Comparison of ENCODE assay signal across 9 cellular contexts in the genomic region with DNA sequence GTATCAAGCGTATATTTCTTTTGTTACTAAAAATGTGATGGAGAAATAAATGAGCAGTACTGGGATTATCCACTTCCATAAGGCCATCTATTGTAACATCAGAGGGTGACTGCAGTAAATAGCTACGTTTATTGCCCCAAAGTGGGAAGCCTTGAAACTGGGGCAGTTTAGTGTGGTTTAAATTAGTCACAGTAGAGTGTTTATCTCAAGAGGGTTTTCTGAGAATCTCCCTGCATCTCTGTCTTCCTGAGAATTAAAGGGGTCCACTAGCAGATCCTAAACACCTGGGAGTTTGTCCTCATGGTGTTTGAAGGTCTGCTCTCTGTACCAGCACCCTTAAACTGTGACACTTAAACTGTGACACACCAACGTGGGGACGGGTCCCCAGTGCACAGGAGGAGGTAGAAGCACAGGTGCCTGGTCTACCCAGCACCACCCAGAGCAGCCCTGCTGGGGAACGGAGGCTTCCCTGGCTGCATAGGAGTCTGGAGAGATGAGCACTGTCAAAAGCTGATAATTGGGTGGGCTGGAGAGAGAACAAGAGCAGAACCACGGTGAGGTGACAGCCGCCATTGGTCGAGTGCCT. TPM values are rescaled to one million over a fixed set of nuclear protein-coding genes. Genes with fewer than 3 reads are reported as not detected.
DNase-seq lines count a peak whose midpoint lies in the region; ATAC-seq and TF ChIP-seq lines count a peak whose summit lies in the region.
"Had no signal": no experiment of that assay in that cellular context is flagged by ENCODE, and none has a peak within 500 bp of the region (broad histone marks: within the 10 kb centered on the region; RNA-seq: fewer than 3 reads in every experiment).

No MANE protein-coding gene starts in this region.

- intact Hi-C loops in thyroid gland (cut with DNase I): no loop called here

- in situ Hi-C loops in GM13977 (cut with MboI; ENCODE audit: low pct_unique_long_range_greater_than_20kb, low sequenced_read_pairs, unreplicated experiment): no loop called here

- no peak for TF ChIP-seq CTCF in thyroid gland (IDR thresholded peaks at IDR 0.05)
- no peak for TF ChIP-seq CTCF in GM13977 (IDR thresholded peaks at IDR 0.05; ENCODE audit: extremely low read depth, insufficient read depth, missing control alignments)

- peak overlapping the region; percentile 93 for H3K27ac Mint-ChIP-seq in activated naive CD4-positive, alpha-beta T cell treated with anti-CD3 and anti-CD28 coated beads, Interleukin-2, amount 50 U/mL, for 24 hours
- peak overlapping the region; percentile 78 for H3K27ac Mint-ChIP-seq in activated naive CD8-positive, alpha-beta T cell treated with anti-CD3 and anti-CD28 coated beads, Interleukin-2, amount 10 ng/mL, durations not matched to agents 7 days and 5 days

- POLR2A ChIA-PET in activated naive CD8-positive, alpha-beta T cell treated with anti-CD3 and anti-CD28 coated beads, Interleukin-2, amount 10 ng/mL, durations not matched to agents 7 days and 5 days (lab: Charles Lee): interaction anchor here (0.6 to 3.5 kb wide), 5 partner anchors 9 to 371 kb away, joined by 3 to 38 read pairs (median 5); no protein-coding TSS in a partner anchor

- ATAC-seq in activated naive CD8-positive, alpha-beta T cell treated with anti-CD3 and anti-CD28 coated beads, Interleukin-2, amount 10 ng/mL, durations not matched to agents 7 days and 5 days (ENCODE audit: low read depth): peak; percentile 49

- H3K27me3 Mint-ChIP-seq in activated naive CD4-positive, alpha-beta T cell treated with anti-CD3 and anti-CD28 coated beads, Interleukin-2, amount 50 U/mL, for 24 hours: no peaks in the 10 kb centered on the region
- H3K27me3 Mint-ChIP-seq in activated naive CD8-positive, alpha-beta T cell treated with anti-CD3 and anti-CD28 coated beads, Interleukin-2, amount 10 ng/mL, durations not matched to agents 7 days and 5 days: no peaks in the 10 kb centered on the region

- H3K36me3 ChIP-seq in mesodermal cell (ENCODE audit: control insufficient read depth, insufficient read depth, low read length) (peaks cover 50% of the 10 kb centered on the region), thyroid gland (no peaks in the 10 kb centered on the region)

- WGBS in mesodermal cell (ENCODE audit: insufficient coverage in 2 of 2), 2 experiments: 86 to 95% methylated on average over 6 to 7 of the region's 8 CpGs
- 60 to 61% methylated on average over 8 of the region's 8 CpGs for WGBS in thyroid gland, 2 donors

- no peaks in the 10 kb centered on the region for H3K27me3 ChIP-seq in thyroid gland

- H3K4me1 ChIP-seq in mesodermal cell (ENCODE audit: control insufficient read depth, insufficient read depth, low read length, poor library complexity, severe bottlenecking) (peaks cover 60% of the 10 kb centered on the region), thyroid gland (peaks cover 54 to 76% of the 10 kb centered on the region in 2 donors)

- peaks cover 6% of the 10 kb centered on the region for H3K36me3 Mint-ChIP-seq in activated naive CD4-positive, alpha-beta T cell treated with anti-CD3 and anti-CD28 coated beads, Interleukin-2, amount 50 U/mL, for 24 hours
- peaks cover 27% of the 10 kb centered on the region for H3K36me3 Mint-ChIP-seq in activated naive CD8-positive, alpha-beta T cell treated with anti-CD3 and anti-CD28 coated beads, Interleukin-2, amount 10 ng/mL, durations not matched to agents 7 days and 5 days

- TF ChIP-seq POLR2A in thyroid gland (IDR thresholded peaks at IDR 0.05): no peak

- H3K9me3 Mint-ChIP-seq in activated naive CD4-positive, alpha-beta T cell treated with anti-CD3 and anti-CD28 coated beads, Interleukin-2, amount 50 U/mL, for 24 hours: no peaks in the 10 kb centered on the region
- no peaks in the 10 kb centered on the region for H3K9me3 Mint-ChIP-seq in activated naive CD8-positive, alpha-beta T cell treated with anti-CD3 and anti-CD28 coated beads, Interleukin-2, amount 10 ng/mL, durations not matched to agents 7 days and 5 days

- H3K9me3 ChIP-seq in mesodermal cell (ENCODE audit: control insufficient read depth, low read length) (no peaks in the 10 kb centered on the region), thyroid gland (no peaks in the 10 kb centered on the region)

- peak overlapping the region; percentile 10 for H3K27ac ChIP-seq in mesodermal cell (ENCODE audit: low read depth, low read length, severe bottlenecking)
- peak overlapping the region in 2 of 3 donors; percentile 42 to 47 for H3K27ac ChIP-seq in thyroid gland

- peak overlapping the region; percentile 47 for H3K4me3 Mint-ChIP-seq in activated naive CD4-positive, alpha-beta T cell treated with anti-CD3 and anti-CD28 coated beads, Interleukin-2, amount 50 U/mL, for 24 hours
- H3K4me3 Mint-ChIP-seq in activated naive CD8-positive, alpha-beta T cell treated with anti-CD3 and anti-CD28 coated beads, Interleukin-2, amount 10 ng/mL, durations not matched to agents 7 days and 5 days: peak overlapping the region; percentile 80

- DNase-seq in activated naive CD4-positive, alpha-beta T cell (lab: John Stamatoyannopoulos, UW): no peak
- peak; percentile 48 for DNase-seq in activated naive CD8-positive, alpha-beta T cell treated with anti-CD3 and anti-CD28 coated beads, Interleukin-2, amount 10 ng/mL, durations not matched to agents 7 days and 5 days
- DNase-seq in thyroid gland (no peak), GM13977 (ENCODE audit: low spot score) (no peak), glomerular visceral epithelial cell (ENCODE audit: extremely low spot score) (no peak)
- DNase-seq in activated effector memory CD4-positive, alpha-beta T cell treated with anti-CD3 and anti-CD28 coated beads, Interleukin-2, amount 50 U/mL, for 16 hours: no peak
- DNase-seq: NCI-H1417 treated with DMSO at 0.1 percent for 48 hours had no signal

- peaks cover 87% of the 10 kb centered on the region for H3K4me1 Mint-ChIP-seq in activated naive CD4-positive, alpha-beta T cell treated with anti-CD3 and anti-CD28 coated beads, Interleukin-2, amount 50 U/mL, for 24 hours
- peaks cover 74% of the 10 kb centered on the region for H3K4me1 Mint-ChIP-seq in activated naive CD8-positive, alpha-beta T cell treated with anti-CD3 and anti-CD28 coated beads, Interleukin-2, amount 10 ng/mL, durations not matched to agents 7 days and 5 days

- H3K4me3 ChIP-seq in mesodermal cell (ENCODE audit: extremely low read depth, insufficient read depth, low read length, poor library complexity, severe bottlenecking): no peak overlapping the region
- H3K4me3 ChIP-seq in thyroid gland (replicated peaks in 1 of 3): no peak overlapping the region

RNA-seq across cellular contexts. Expression of a gene that starts 25.2 kb away (rescaled TPM):
- 100 to 1,000 TPM; 300 to 309 TPM for total RNA-seq in activated naive CD8-positive, alpha-beta T cell treated with anti-CD3 and anti-CD28 coated beads, Interleukin-2, amount 10 ng/mL, durations not matched to agents 7 days and 5 days
- polyA plus RNA-seq in mesodermal cell (2013, experiment 1 of 2): 146 TPM
- 117 TPM for polyA plus RNA-seq in mesodermal cell (2013, experiment 2 of 2)
- total RNA-seq in thyroid gland: 100 to 1,000 TPM in 3 of 4 donors, 10 to 100 TPM in 1; 81.7 to 159 (median 117) TPM
